In genomic region chr2:8984152-8984551, GRCh38 we compare ENCODE assay signal across 15 cellular contexts. TPM values are rescaled to one million over a fixed set of nuclear protein-coding genes. Genes with fewer than 3 reads are reported as not detected.
DNase-seq lines count a peak whose midpoint lies in the region; ATAC-seq and TF ChIP-seq lines count a peak whose summit lies in the region.
"Had no signal": no experiment of that assay in that cellular context is flagged by ENCODE, and none has a peak within 500 bp of the region (broad histone marks: within the 10 kb centered on the region; RNA-seq: fewer than 3 reads in every experiment).

No MANE protein-coding gene starts in this region.

- no peak overlapping the region for H2AFZ ChIP-seq in hepatocyte

- H3K4me3 ChIP-seq in BLaER1 treated with 17β-estradiol and CSF1 and Interleukin-3, amounts not matched to agents 10 nM and 100 nM, result no peak overlapping the region
- H3K4me3 ChIP-seq in hepatocyte, result no peak overlapping the region

- no peaks in the 10 kb centered on the region for H3K27me3 Mint-ChIP-seq in WTC11 (ENCODE audit: low read depth)
- peaks cover 20% of the 10 kb centered on the region for H3K27me3 Mint-ChIP-seq in activated T-helper 2 cell treated with anti-CD3 and anti-CD28 coated beads, Interferon-gamma antibody, Interleukin-2, Interleukin-4, amounts not matched to agents 10 μg/mL and 5 μg/mL and 100 μg/mL, durations not matched to agents 14 hours and 24 hours and 36 hours (ENCODE audit: low read depth)
- H3K27me3 Mint-ChIP-seq: type B pancreatic cell had no signal

- no peak for TF ChIP-seq CTCF in WTC11 (IDR thresholded peaks at IDR 0.05)
- no peak for TF ChIP-seq CTCF in hepatocyte (IDR thresholded peaks at IDR 0.05; ENCODE audit: poor library complexity)

- no peaks in the 10 kb centered on the region; a peak in 1 of 22 replicates for H3K36me3 ChIP-seq in BLaER1 treated with 17β-estradiol and CSF1 and Interleukin-3, amounts not matched to agents 10 nM and 100 nM
- H3K36me3 ChIP-seq in hepatocyte (replicated peaks; ENCODE audit: insufficient read depth, low read depth), result no peaks in the 10 kb centered on the region

- ATAC-seq in HG02759 (IDR thresholded peaks at IDR 0.05; ENCODE audit: unreplicated experiment) (peak; percentile 46), WTC11 (no peak), GM18867 (IDR thresholded peaks at IDR 0.05; ENCODE audit: unreplicated experiment) (no peak), HG03565 (IDR thresholded peaks at IDR 0.05; ENCODE audit: unreplicated experiment) (no peak)
- ATAC-seq: esophagus mucosa had no signal

- H3K9me3 ChIP-seq in BLaER1 treated with 17β-estradiol and CSF1 and Interleukin-3, amounts not matched to agents 10 nM and 100 nM (replicated peaks in 1 of 11), result peaks cover 0 to 9% (median 6%) of the 10 kb centered on the region in 11 experiments; a peak in 3 of 22 replicates
- no peaks in the 10 kb centered on the region for H3K9me3 ChIP-seq in hepatocyte (ENCODE audit: low read depth)

- no peak overlapping the region for H3K4me3 Mint-ChIP-seq in WTC11
- H3K4me3 Mint-ChIP-seq in activated T-helper 2 cell treated with anti-CD3 and anti-CD28 coated beads, Interferon-gamma antibody, Interleukin-2, Interleukin-4, amounts not matched to agents 10 μg/mL and 5 μg/mL and 100 μg/mL, durations not matched to agents 14 hours and 24 hours and 36 hours (ENCODE audit: low read depth), result no peak overlapping the region
- H3K4me3 Mint-ChIP-seq: immature natural killer cell, type B pancreatic cell had no signal

- H3K27ac ChIP-seq in BLaER1 treated with 17β-estradiol and CSF1 and Interleukin-3, amounts not matched to agents 10 nM and 100 nM, result no peak overlapping the region
- no peak overlapping the region for H3K27ac ChIP-seq in hepatocyte

- CTCF ChIA-PET in WTC11 (lab: Charles Lee), result interaction anchor here (1.0 to 2.2 kb wide), 4 partner anchors 102 to 127 kb away, joined by 3 to 10 read pairs (median 6); no protein-coding TSS in a partner anchor

- no peaks in the 10 kb centered on the region; a peak in 1 of 22 replicates for H4K20me1 ChIP-seq in BLaER1 treated with 17β-estradiol and CSF1 and Interleukin-3, amounts not matched to agents 10 nM and 100 nM
- H4K20me1 ChIP-seq in hepatocyte (ENCODE audit: insufficient read depth, poor library complexity, severe bottlenecking), result no peaks in the 10 kb centered on the region

- no peak for DNase-seq in WTC11 (ENCODE audit: low spot score)
- DNase-seq in hepatocyte (ENCODE audit: low spot score), result no peak
- no peak for DNase-seq in activated T-helper 2 cell treated with anti-CD3 and anti-CD28 coated beads, Interferon-gamma antibody, Interleukin-2, Interleukin-4, amounts not matched to agents 10 μg/mL and 5 μg/mL and 100 μg/mL, durations not matched to agents 14 hours and 24 hours and 36 hours (ENCODE audit: low spot score)
- DNase-seq in COR-L47 (lab: John Stamatoyannopoulos, UW), result no peak
- DNase-seq: activated naive CD4-positive, alpha-beta T cell treated with Interleukin-2 at 50 U/mL for 16 hours; immature natural killer cell; NCI-H1105 treated with DMSO at 0.1 percent for 48 hours; NCI-H510A treated with DMSO at 0.1 percent for 48 hours; stimulated activated CD4-positive, alpha-beta T cell treated with anti-CD3 and anti-CD28 coated beads, Interleukin-1b, Interleukin-23, amount 100 ng/mL, for 48 hours had no signal

- no peaks in the 10 kb centered on the region for H3K27me3 ChIP-seq in BLaER1 treated with 17β-estradiol and CSF1 and Interleukin-3, amounts not matched to agents 10 nM and 100 nM
- no peaks in the 10 kb centered on the region for H3K27me3 ChIP-seq in hepatocyte

- H3K4me2 ChIP-seq in BLaER1 treated with 17β-estradiol and CSF1 and Interleukin-3, amounts not matched to agents 10 nM and 100 nM, result peak overlapping the region; percentile 19 to 84 (median 61); a peak in 20 of 22 replicates
- peak overlapping the region; percentile 27 for H3K4me2 ChIP-seq in hepatocyte

- peaks cover 67% of the 10 kb centered on the region for H3K79me2 ChIP-seq in hepatocyte

- POLR2A ChIA-PET in WTC11 (lab: Charles Lee), result interaction anchor here (1.5 kb wide), 1 partner anchor 13 kb away, joined by 3 read pairs; no protein-coding TSS in a partner anchor

- H3K9ac ChIP-seq in BLaER1 treated with 17β-estradiol and CSF1 and Interleukin-3, amounts not matched to agents 10 nM and 100 nM, result no peak overlapping the region

- peaks cover 10 to 30% (median 19%) of the 10 kb centered on the region in 10 experiments for H3K4me1 ChIP-seq in BLaER1 treated with 17β-estradiol and CSF1 and Interleukin-3, amounts not matched to agents 10 nM and 100 nM
- no peaks in the 10 kb centered on the region for H3K4me1 ChIP-seq in hepatocyte (ENCODE audit: insufficient read depth)

- peak overlapping the region; percentile 66; the same call in 1 of the 2 replicates for H3K27ac Mint-ChIP-seq in WTC11
- H3K27ac Mint-ChIP-seq in activated T-helper 2 cell treated with anti-CD3 and anti-CD28 coated beads, Interferon-gamma antibody, Interleukin-2, Interleukin-4, amounts not matched to agents 10 μg/mL and 5 μg/mL and 100 μg/mL, durations not matched to agents 14 hours and 24 hours and 36 hours, result no peak overlapping the region
- H3K27ac Mint-ChIP-seq: immature natural killer cell, type B pancreatic cell had no signal

- intact Hi-C loops in activated T-helper 2 cell treated with anti-CD3 and anti-CD28 coated beads, Interferon-gamma antibody, Interleukin-2, Interleukin-4, amounts not matched to agents 10 μg/mL and 5 μg/mL and 100 μg/mL, durations not matched to agents 14 hours and 24 hours and 36 hours (cut with micrococcal nuclease), result no loop called here

- WGBS in hepatocyte (ENCODE audit: low lambda C conversion rate, missing lambda C conversion rate), result 50% methylated on average over 5 of the region's 5 CpGs

- H3K9me2 ChIP-seq in hepatocyte (replicated peaks; ENCODE audit: insufficient read depth), result no peaks in the 10 kb centered on the region

- peaks cover 37% of the 10 kb centered on the region for H3K4me1 Mint-ChIP-seq in WTC11
- H3K4me1 Mint-ChIP-seq in activated T-helper 2 cell treated with anti-CD3 and anti-CD28 coated beads, Interferon-gamma antibody, Interleukin-2, Interleukin-4, amounts not matched to agents 10 μg/mL and 5 μg/mL and 100 μg/mL, durations not matched to agents 14 hours and 24 hours and 36 hours (ENCODE audit: low read depth), result no peaks in the 10 kb centered on the region
- H3K4me1 Mint-ChIP-seq: immature natural killer cell had no signal

- no peaks in the 10 kb centered on the region for H3K9me3 Mint-ChIP-seq in WTC11
- no peaks in the 10 kb centered on the region for H3K9me3 Mint-ChIP-seq in activated T-helper 2 cell treated with anti-CD3 and anti-CD28 coated beads, Interferon-gamma antibody, Interleukin-2, Interleukin-4, amounts not matched to agents 10 μg/mL and 5 μg/mL and 100 μg/mL, durations not matched to agents 14 hours and 24 hours and 36 hours
- H3K9me3 Mint-ChIP-seq: immature natural killer cell had no signal

- H3K36me3 Mint-ChIP-seq in WTC11, result no peaks in the 10 kb centered on the region
- no peaks in the 10 kb centered on the region for H3K36me3 Mint-ChIP-seq in activated T-helper 2 cell treated with anti-CD3 and anti-CD28 coated beads, Interferon-gamma antibody, Interleukin-2, Interleukin-4, amounts not matched to agents 10 μg/mL and 5 μg/mL and 100 μg/mL, durations not matched to agents 14 hours and 24 hours and 36 hours (ENCODE audit: low read depth)
- H3K36me3 Mint-ChIP-seq: immature natural killer cell, type B pancreatic cell had no signal

TF ChIP-seq in WTC11, 78 proteins besides CTCF, POLR2A, EP300 and RAD21:
- TF ChIP-seq ZNF671 (CRISPR knock-in tag; IDR thresholded peaks at IDR 0.05), result no peak
- no peak for TF ChIP-seq SOX15 (CRISPR knock-in tag; IDR thresholded peaks at IDR 0.05)

RNA-seq across cellular contexts. Expression of gene MBOAT2, which starts 19.3 kb away (rescaled TPM):
- total RNA-seq in WTC11 (2021) (19.2 to 24.7 TPM (median 22.5 TPM) in 3 replicates), hepatocyte (14.1 and 35.2 TPM in 2 replicates)
- polyA plus RNA-seq in hepatocyte, result 22.8 and 32.5 TPM in 2 replicates
- 4.5 and 6.0 TPM in 2 replicates for total RNA-seq in activated T-helper 2 cell treated with anti-CD3 and anti-CD28 coated beads, Interferon-gamma antibody, Interleukin-2, Interleukin-4, amounts not matched to agents 10 μg/mL and 5 μg/mL and 100 μg/mL, durations not matched to agents 14 hours and 24 hours and 36 hours
